Comparison of ENCODE assay signal across 10 cellular contexts in the genomic region with DNA sequence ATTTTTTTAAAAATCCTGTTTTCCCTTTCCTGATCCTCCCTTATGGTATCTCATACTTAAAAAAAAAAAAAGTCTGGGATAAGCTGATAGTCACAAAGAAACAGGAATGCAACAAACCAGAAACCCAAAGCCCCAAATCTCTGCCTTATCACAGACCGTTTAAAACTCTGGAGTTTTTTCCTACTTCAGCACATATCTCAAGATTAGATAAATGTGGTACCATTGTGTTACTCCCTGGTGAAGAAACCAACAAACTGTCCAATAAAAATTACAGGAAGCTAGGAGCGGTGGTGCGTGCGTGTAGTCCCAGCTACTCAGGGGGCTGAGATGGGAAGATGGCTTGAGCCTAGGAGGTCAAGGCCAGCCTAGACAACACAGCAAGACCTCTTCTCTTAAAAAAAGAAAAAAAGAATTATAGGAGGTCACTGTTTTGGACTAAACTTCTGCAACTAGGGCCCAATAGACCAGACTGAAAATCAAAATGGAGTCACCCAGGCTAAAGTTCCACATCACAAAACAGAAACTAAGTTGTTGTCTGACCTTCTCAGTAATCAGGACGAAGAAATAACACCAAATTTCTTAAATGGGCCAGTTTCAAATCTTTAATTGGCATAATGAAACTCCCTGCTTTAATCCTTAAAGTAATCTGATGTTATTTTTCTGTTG. TPM values are rescaled to one million over a fixed set of nuclear protein-coding genes. Genes with fewer than 3 reads are reported as not detected.
DNase-seq lines count a peak whose midpoint lies in the region; ATAC-seq, FAIRE-seq and TF ChIP-seq lines count a peak whose summit lies in the region.
"Had no signal": no experiment of that assay in that cellular context is flagged by ENCODE, and none has a peak within 500 bp of the region (broad histone marks: within the 10 kb centered on the region; RNA-seq: fewer than 3 reads in every experiment).

No MANE protein-coding gene starts in this region.

- no peaks in the 10 kb centered on the region for H3K36me3 ChIP-seq in keratinocyte (ENCODE audit: control insufficient read depth in 2 of 2, extremely low read depth in 1 of 2, insufficient read depth in 2 of 2, low read length in 2 of 2)
- peaks cover 0 to 11% (median 0%) of the 10 kb centered on the region in 6 donors for H3K36me3 ChIP-seq in spleen

- H3K4me1 Mint-ChIP-seq in activated B cell treated with CpG ODN at 0.5 μM for 24 hours (peaks cover 45% of the 10 kb centered on the region), immature natural killer cell (peaks cover 0 to 7% of the 10 kb centered on the region in 2 donors)
- peaks cover 33% of the 10 kb centered on the region for H3K4me1 Mint-ChIP-seq in activated CD4-positive, alpha-beta T cell treated with anti-CD3 and anti-CD28 coated beads, Interleukin-2, amount 10 ng/mL, durations not matched to agents 7 days and 5 days

- TF ChIP-seq CTCF in HL-60 (IDR thresholded peaks at IDR 0.05; ENCODE audit: insufficient read depth, low read length) (no peak), activated B cell treated with CpG ODN at 0.5 μM for 24 hours (IDR thresholded peaks at IDR 0.05) (no peak), keratinocyte (optimal IDR thresholded peaks at IDR 0.05 in 1 of 3, IDR thresholded peaks at IDR 0.05 in 1 of 3, conservative IDR thresholded peaks at IDR 0.05 in 1 of 3; ENCODE audit: extremely low read depth in 1 of 3, insufficient read depth in 2 of 3, low read length in 3 of 3) (no peak), spleen (IDR thresholded peaks at IDR 0.05 in 8 of 11, conservative IDR thresholded peaks at IDR 0.05 in 3 of 11) (no peak)

- H4K20me1 ChIP-seq in keratinocyte (ENCODE audit: control insufficient read depth, extremely low read depth, insufficient read depth, low read length) = no peaks in the 10 kb centered on the region

- H3K27ac ChIP-seq in HL-60 (replicated peaks) (peak overlapping the region; percentile 82), keratinocyte (ENCODE audit: control insufficient read depth, insufficient read depth, low read length) (peak overlapping the region; percentile 82), spleen (peak overlapping the region; percentile 49 to 89 (median 82))

- H3K4me1 ChIP-seq in keratinocyte (ENCODE audit: control insufficient read depth, extremely low read depth, insufficient read depth, low read length) (peaks cover 24% of the 10 kb centered on the region), spleen (peaks cover 16 to 77% (median 54%) of the 10 kb centered on the region in 6 donors)

- no peaks in the 10 kb centered on the region for H3K79me2 ChIP-seq in keratinocyte (ENCODE audit: control insufficient read depth, insufficient read depth, low read length)

- dilution Hi-C loops in keratinocyte (cut with MboI; ENCODE audit: extremely low pct_ligation_motif_present, low sequenced_read_pairs) = no loop called here

- peak overlapping the region; percentile 61 for H3K9ac ChIP-seq in keratinocyte (ENCODE audit: control insufficient read depth, extremely low read depth, insufficient read depth, low read length)

- H3K27me3 Mint-ChIP-seq in activated B cell treated with CpG ODN at 0.5 μM for 24 hours (no peaks in the 10 kb centered on the region), immature natural killer cell (ENCODE audit: low read depth in 3 of 3) (peaks cover 0 to 7% (median 4%) of the 10 kb centered on the region in 3 donors)
- no peaks in the 10 kb centered on the region for H3K27me3 Mint-ChIP-seq in activated CD4-positive, alpha-beta T cell treated with anti-CD3 and anti-CD28 coated beads, Interleukin-2, amount 10 ng/mL, durations not matched to agents 7 days and 5 days

- DNase-seq in HL-60 (ENCODE audit: low read depth in 1 of 2, low spot score in 1 of 2) = no peak
- no peak for DNase-seq in activated B cell treated with CpG ODN at 0.5 μM for 24 hours
- no peak for DNase-seq in keratinocyte (ENCODE audit: low read depth, low spot score)
- no peak for DNase-seq in spleen
- DNase-seq in kidney tubule cell (ENCODE audit: low spot score) = no peak
- no peak for DNase-seq in immature natural killer cell
- no peak for DNase-seq in activated CD4-positive, alpha-beta T cell treated with anti-CD3 and anti-CD28 coated beads, Interleukin-2, amount 10 ng/mL, durations not matched to agents 7 days and 5 days
- DNase-seq: NCI-H1694; stimulated activated CD4-positive, alpha-beta T cell treated with anti-CD3 and anti-CD28 coated beads, Interleukin-4, amount 100 ng/mL, for 24 hours had no signal

- H3K9me1 ChIP-seq in keratinocyte (ENCODE audit: control insufficient read depth, extremely low read depth, insufficient read depth, low read length) = no peaks in the 10 kb centered on the region

- H3K27me3 ChIP-seq in HL-60 (ENCODE audit: insufficient read depth, poor library complexity, severe bottlenecking) = no peaks in the 10 kb centered on the region
- no peaks in the 10 kb centered on the region for H3K27me3 ChIP-seq in keratinocyte (ENCODE audit: control insufficient read depth, extremely low read depth, insufficient read depth, low read length)
- no peaks in the 10 kb centered on the region for H3K27me3 ChIP-seq in spleen (replicated peaks in 1 of 7)

- H2AFZ ChIP-seq in keratinocyte (ENCODE audit: control insufficient read depth, low read length) = no peak overlapping the region

- CTCF ChIA-PET in activated B cell treated with CpG ODN at 0.5 μM for 24 hours (lab: Charles Lee) = no interaction called here
- CTCF ChIA-PET in activated CD4-positive, alpha-beta T cell treated with anti-CD3 and anti-CD28 coated beads, Interleukin-2, amount 10 ng/mL, durations not matched to agents 7 days and 5 days (lab: Charles Lee) = interaction anchor here (0.7 to 1.3 kb wide), 3 partner anchors 141 to 320 kb away, joined by 3 read pairs; no protein-coding TSS in a partner anchor

- H3K9me3 Mint-ChIP-seq in activated B cell treated with CpG ODN at 0.5 μM for 24 hours = no peaks in the 10 kb centered on the region
- no peaks in the 10 kb centered on the region for H3K9me3 Mint-ChIP-seq in immature natural killer cell
- H3K9me3 Mint-ChIP-seq in activated CD4-positive, alpha-beta T cell treated with anti-CD3 and anti-CD28 coated beads, Interleukin-2, amount 10 ng/mL, durations not matched to agents 7 days and 5 days = no peaks in the 10 kb centered on the region

- ATAC-seq in activated B cell treated with CpG ODN at 0.5 μM for 24 hours (ENCODE audit: low read depth) (no peak), GM19397 (IDR thresholded peaks at IDR 0.05; ENCODE audit: unreplicated experiment) (no peak)

- H3K4me3 Mint-ChIP-seq in activated B cell treated with CpG ODN at 0.5 μM for 24 hours (peak overlapping the region; percentile 68), immature natural killer cell (no peak overlapping the region)
- H3K4me3 Mint-ChIP-seq in activated CD4-positive, alpha-beta T cell treated with anti-CD3 and anti-CD28 coated beads, Interleukin-2, amount 10 ng/mL, durations not matched to agents 7 days and 5 days = no peak overlapping the region

- no peaks in the 10 kb centered on the region for H3K9me3 ChIP-seq in keratinocyte (ENCODE audit: control insufficient read depth, low read depth, low read length)
- H3K9me3 ChIP-seq in spleen = no peaks in the 10 kb centered on the region

- H3K4me3 ChIP-seq in HL-60 (replicated peaks; ENCODE audit: insufficient read depth, low read length) (no peak overlapping the region), keratinocyte (ENCODE audit: control insufficient read depth in 2 of 3, extremely low read depth in 1 of 3, insufficient read depth in 2 of 3, low read depth in 1 of 3, low read length in 3 of 3) (peak overlapping the region in 1 of 3 experiments; percentile 51), spleen (peak overlapping the region in 1 of 8 donors; percentile 48)

- 57 to 72% (median 63%) methylated on average over 5 of the region's 5 CpGs for WGBS in spleen, 5 donors

- POLR2A ChIA-PET in activated B cell treated with CpG ODN at 0.5 μM for 24 hours (lab: Charles Lee) = interaction anchor here (0.6 to 0.7 kb wide), 3 partner anchors 45 to 1495 kb away, joined by 5 to 6 read pairs (median 6); no protein-coding TSS in a partner anchor
- POLR2A ChIA-PET in activated CD4-positive, alpha-beta T cell treated with anti-CD3 and anti-CD28 coated beads, Interleukin-2, amount 10 ng/mL, durations not matched to agents 7 days and 5 days (lab: Charles Lee) = no interaction called here

- FAIRE-seq in keratinocyte (lab: Jason Lieb, UNC) = peak; percentile 64

- H3K27ac Mint-ChIP-seq in activated B cell treated with CpG ODN at 0.5 μM for 24 hours (peak overlapping the region; percentile 88), immature natural killer cell (no peak overlapping the region)
- no peak overlapping the region for H3K27ac Mint-ChIP-seq in activated CD4-positive, alpha-beta T cell treated with anti-CD3 and anti-CD28 coated beads, Interleukin-2, amount 10 ng/mL, durations not matched to agents 7 days and 5 days

- no peak for TF ChIP-seq POLR2A in spleen (IDR thresholded peaks at IDR 0.05)

- H3K36me3 Mint-ChIP-seq in activated B cell treated with CpG ODN at 0.5 μM for 24 hours (ENCODE audit: low read depth) (no peaks in the 10 kb centered on the region), immature natural killer cell (no peaks in the 10 kb centered on the region)
- no peaks in the 10 kb centered on the region for H3K36me3 Mint-ChIP-seq in activated CD4-positive, alpha-beta T cell treated with anti-CD3 and anti-CD28 coated beads, Interleukin-2, amount 10 ng/mL, durations not matched to agents 7 days and 5 days (ENCODE audit: low read depth)

- intact Hi-C loops in activated B cell treated with CpG ODN at 0.5 μM for 24 hours (cut with micrococcal nuclease) (loop anchor here (1.0 to 10.0 kb wide), 5 partner anchors 17 to 144 kb away; no protein-coding TSS in a partner anchor), spleen (cut with DNase I; ENCODE audit: low total_unique reads) (no loop called here)

- peak overlapping the region; percentile 80 for H3K4me2 ChIP-seq in keratinocyte (ENCODE audit: control insufficient read depth, extremely low read depth, insufficient read depth, low read depth, low read length)

RNA-seq across cellular contexts. Expression of gene RBM47, which starts 51.9 kb away (rescaled TPM):
- 6.3 and 8.0 TPM in 2 replicates for total RNA-seq in activated B cell treated with CpG ODN at 0.5 μM for 24 hours
- 6.8 to 7.2 TPM (median 6.9 TPM) in 3 replicates for polyA plus RNA-seq in keratinocyte
- 7.9 TPM for polyA plus RNA-seq in keratinocyte (2011; ENCODE audit: low read depth)
- 4.2 and 5.2 TPM in 2 replicates for polyA plus RNA-seq in keratinocyte (2011; cell fraction: cytosol; rRNA removed)
- polyA plus RNA-seq in keratinocyte (2011; cell fraction: nucleus; rRNA removed) = 7.4 and 7.7 TPM in 2 replicates
- polyA plus RNA-seq in keratinocyte (2012; ENCODE audit: low replicate concordance) = 6.4 and 11.4 TPM in 2 replicates
- 9.4 to 13.8 TPM (median 11.7 TPM) in 3 replicates for polyA minus RNA-seq in keratinocyte
- 12.3 TPM for polyA minus RNA-seq in keratinocyte (2011; cell fraction: cytosol; rRNA and poly(A)+ RNA removed)
- polyA minus RNA-seq in keratinocyte (2011; cell fraction: nucleus; rRNA and poly(A)+ RNA removed) = 15.2 and 15.6 TPM in 2 replicates
- total RNA-seq in spleen = 100 to 1,000 TPM in 1 of 7 donors, 10 to 100 TPM in 6; 62.6 to 164 (median 91.6) TPM
- polyA plus RNA-seq in spleen = 10 to 100 TPM in 1 of 3 donors, 1 to 10 TPM in 2; 6.0 to 12.8 (median 7.4) TPM
- polyA plus RNA-seq in immature natural killer cell = 1 to 10 TPM in 1 of 3 donors, under 1 TPM in 2; 0.24 to 1.9 (median 0.49) TPM
- total RNA-seq in activated CD4-positive, alpha-beta T cell treated with anti-CD3 and anti-CD28 coated beads, Interleukin-2, amount 10 ng/mL, durations not matched to agents 7 days and 5 days = 1 to 10 TPM in 1 of 2 experiments, under 1 TPM in 1; 0.92 to 1.0 TPM
